ENCODE assay signal across 26 cellular contexts in the genomic region with DNA sequence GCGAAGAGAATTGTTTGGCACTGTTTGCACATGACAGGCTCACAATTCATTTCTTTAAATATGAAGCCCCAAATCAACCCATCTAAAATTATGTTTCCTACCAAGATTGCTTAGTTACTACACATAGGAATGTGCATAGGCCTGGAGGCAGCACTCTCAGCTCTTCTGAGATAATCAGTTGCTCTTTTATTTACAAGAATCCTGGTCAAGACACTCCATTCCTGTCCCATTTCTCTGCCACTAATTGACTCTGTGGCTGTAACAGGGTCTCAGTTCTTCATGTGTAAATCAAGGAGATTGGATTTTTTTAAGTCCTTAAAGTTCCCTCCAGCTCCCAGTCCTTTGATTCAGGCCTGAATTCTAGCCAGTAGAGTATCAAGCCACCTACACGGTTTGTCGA.
"Had no signal": no experiment of that assay in that cellular context is flagged by ENCODE, and none has a peak within 500 bp of the region (broad histone marks: within the 10 kb centered on the region; RNA-seq: fewer than 3 reads in every experiment).

No MANE protein-coding gene starts in this region.

- H3K4me1 ChIP-seq: left ventricle myocardium inferior, right lobe of liver, tibial nerve, uterus had no signal

- H3K27me3 Mint-ChIP-seq: activated naive CD8-positive, alpha-beta T cell treated with anti-CD3 and anti-CD28 coated beads, Interleukin-2, amount 50 U/mL, for 24 hours; dendritic cell treated with granulocyte-macrophage colony-stimulating factor and Interleukin-4, amounts not matched to agents 40 ng/mL and 50 ng/mL, for 4 days; stimulated activated memory B cell treated with anti-CD40 and anti-IgM and Interleukin-4, amounts not matched to agents 10 μg/mL and 1 μg/mL and 100 μg/mL, for 72 hours had no signal

- H3K4me3 Mint-ChIP-seq: activated CD8-positive, alpha-beta T cell treated with anti-CD3 and anti-CD28 coated beads, Interleukin-2, amount 10 ng/mL, durations not matched to agents 7 days and 5 days; activated naive CD8-positive, alpha-beta T cell treated with anti-CD3 and anti-CD28 coated beads, Interleukin-2, amount 50 U/mL, for 24 hours; activated T-helper 1 cell treated with anti-CD3 and anti-CD28 coated beads, Interleukin-12 subunit alpha, Interleukin-12 subunit beta, Interleukin-2, Interleukin-4 antibody, amounts not matched to agents 30 ng/mL and 10 ng/mL and 1 ng/mL, durations not matched to agents 14 hours and 24 hours and 36 hours; dendritic cell treated with granulocyte-macrophage colony-stimulating factor and Interleukin-4, amounts not matched to agents 40 ng/mL and 50 ng/mL, for 4 days; nephron progenitor cell; stimulated activated memory B cell treated with anti-CD40 and anti-IgM and Interleukin-4, amounts not matched to agents 10 μg/mL and 1 μg/mL and 100 μg/mL, for 72 hours; T-helper 2 cell treated with Interferon-gamma antibody and Interleukin-4, amounts not matched to agents 5 μg/mL and 100 μg/mL, for 36 hours had no signal

- H3K79me2 ChIP-seq: hepatocyte had no signal

- DNase-seq: activated CD4-positive, alpha-beta T cell treated with anti-CD3 and anti-CD28 coated beads for 1 hour; activated CD4-positive, alpha-beta T cell treated with anti-CD3 and anti-CD28 coated beads, Interleukin-2, amount 50 U/mL, for 1 hour; activated CD8-positive, alpha-beta T cell treated with anti-CD3 and anti-CD28 coated beads, Interleukin-2, amount 10 ng/mL, durations not matched to agents 7 days and 5 days; activated gamma-delta T cell; activated naive CD4-positive, alpha-beta T cell treated with anti-CD3 and anti-CD28 coated beads, Interleukin-2, amount 50 U/mL, for 16 hours; activated naive CD8-positive, alpha-beta T cell treated with anti-CD3 and anti-CD28 coated beads, Interleukin-2, amount 50 U/mL, for 24 hours; anterior cingulate cortex; effector CD8-positive, alpha-beta T cell; foreskin melanocyte; glutamatergic neuron; left ventricle myocardium inferior; nephron progenitor cell; nucleus accumbens; right lobe of liver; small intestine; stomach; uterus; WERI-Rb-1 had no signal

- H3K36me3 ChIP-seq: left ventricle myocardium inferior, right lobe of liver, stomach, suprapubic skin, tibial nerve, uterus, WERI-Rb-1 had no signal

- H3K27ac Mint-ChIP-seq: activated CD8-positive, alpha-beta T cell treated with anti-CD3 and anti-CD28 coated beads, Interleukin-2, amount 10 ng/mL, durations not matched to agents 7 days and 5 days; activated naive CD8-positive, alpha-beta T cell treated with anti-CD3 and anti-CD28 coated beads, Interleukin-2, amount 50 U/mL, for 24 hours; activated T-helper 1 cell treated with anti-CD3 and anti-CD28 coated beads, Interleukin-12 subunit alpha, Interleukin-12 subunit beta, Interleukin-2, Interleukin-4 antibody, amounts not matched to agents 30 ng/mL and 10 ng/mL and 1 ng/mL, durations not matched to agents 14 hours and 24 hours and 36 hours; dendritic cell treated with granulocyte-macrophage colony-stimulating factor and Interleukin-4, amounts not matched to agents 40 ng/mL and 50 ng/mL, for 4 days; nephron progenitor cell; stimulated activated memory B cell treated with anti-CD40 and anti-IgM and Interleukin-4, amounts not matched to agents 10 μg/mL and 1 μg/mL and 100 μg/mL, for 72 hours; T-helper 2 cell treated with Interferon-gamma antibody and Interleukin-4, amounts not matched to agents 5 μg/mL and 100 μg/mL, for 36 hours had no signal

- H3K9me3 ChIP-seq: body of pancreas, left ventricle myocardium inferior, right lobe of liver, stomach, suprapubic skin, tibial nerve, uterus had no signal

- H3K4me2 ChIP-seq: hepatocyte had no signal

- H3K27ac ChIP-seq: body of pancreas, hepatocyte, left ventricle myocardium inferior, right lobe of liver, stomach, suprapubic skin, tibial nerve, uterus, WERI-Rb-1 had no signal

- H3K4me3 ChIP-seq: body of pancreas, hepatocyte, left ventricle myocardium inferior, right lobe of liver, stomach, suprapubic skin, tibial nerve, uterus had no signal

- H2AFZ ChIP-seq: hepatocyte had no signal

- H3K4me1 Mint-ChIP-seq: activated naive CD8-positive, alpha-beta T cell treated with anti-CD3 and anti-CD28 coated beads, Interleukin-2, amount 50 U/mL, for 24 hours; stimulated activated memory B cell treated with anti-CD40 and anti-IgM and Interleukin-4, amounts not matched to agents 10 μg/mL and 1 μg/mL and 100 μg/mL, for 72 hours had no signal

- H3K9me3 Mint-ChIP-seq: activated naive CD8-positive, alpha-beta T cell treated with anti-CD3 and anti-CD28 coated beads, Interleukin-2, amount 50 U/mL, for 24 hours; activated T-helper 1 cell treated with anti-CD3 and anti-CD28 coated beads, Interleukin-12 subunit alpha, Interleukin-12 subunit beta, Interleukin-2, Interleukin-4 antibody, amounts not matched to agents 30 ng/mL and 10 ng/mL and 1 ng/mL, durations not matched to agents 14 hours and 24 hours and 36 hours; dendritic cell treated with granulocyte-macrophage colony-stimulating factor and Interleukin-4, amounts not matched to agents 40 ng/mL and 50 ng/mL, for 4 days; nephron progenitor cell; stimulated activated memory B cell treated with anti-CD40 and anti-IgM and Interleukin-4, amounts not matched to agents 10 μg/mL and 1 μg/mL and 100 μg/mL, for 72 hours; T-helper 2 cell treated with Interferon-gamma antibody and Interleukin-4, amounts not matched to agents 5 μg/mL and 100 μg/mL, for 36 hours had no signal

- H3K27me3 ChIP-seq: body of pancreas, hepatocyte, right lobe of liver, stomach, suprapubic skin, tibial nerve, uterus had no signal

- H3K36me3 Mint-ChIP-seq: stimulated activated memory B cell treated with anti-CD40 and anti-IgM and Interleukin-4, amounts not matched to agents 10 μg/mL and 1 μg/mL and 100 μg/mL, for 72 hours had no signal

- ATAC-seq: activated CD8-positive, alpha-beta T cell treated with anti-CD3 and anti-CD28 coated beads, Interleukin-2, amount 10 ng/mL, durations not matched to agents 7 days and 5 days; activated naive CD8-positive, alpha-beta T cell treated with anti-CD3 and anti-CD28 coated beads, Interleukin-2, amount 50 U/mL, for 24 hours; body of pancreas; right lobe of liver; stimulated activated memory B cell treated with anti-CD40 and anti-IgM and Interleukin-4, amounts not matched to agents 10 μg/mL and 1 μg/mL and 100 μg/mL, for 72 hours had no signal
